Comparison of ENCODE assay signal across 8 cellular contexts in the genomic region with DNA sequence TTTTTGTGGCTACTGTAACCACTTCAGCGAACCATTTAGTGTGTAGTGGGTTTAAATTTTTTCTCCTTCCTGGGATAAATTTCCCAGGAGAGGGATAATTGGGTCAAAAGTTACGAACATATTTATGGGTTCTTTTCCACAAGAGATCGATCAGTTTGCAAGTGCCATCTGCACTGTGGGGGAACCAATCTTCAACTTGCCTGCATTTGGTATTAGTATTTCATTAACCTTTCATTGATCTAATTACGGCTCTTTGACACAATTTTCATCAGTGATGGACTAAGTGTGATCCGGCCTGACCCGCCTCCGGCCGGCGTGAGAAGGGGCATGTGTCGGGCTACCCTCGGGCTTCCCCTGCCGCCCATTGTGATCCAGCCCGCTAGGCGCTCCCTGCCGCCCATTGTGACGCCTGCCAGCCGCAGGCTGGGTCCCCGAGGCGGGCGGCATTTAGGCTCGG.
A peak's percentile ranks its signal among the peaks of the same experiment; 100 is the strongest.
DNase-seq lines count a peak whose midpoint lies in the region; ATAC-seq and TF ChIP-seq lines count a peak whose summit lies in the region.
"Not testable (repeated sequence)": the region's sequence is repeated elsewhere in the genome, so short reads cannot be mapped to it uniquely, and the experiment has no call there.

No MANE protein-coding gene starts in this region.

- not testable (repeated sequence) for DNase-seq in AG04449 (ENCODE audit: low read depth, low spot score); activated CD4-positive, alpha-beta T cell treated with anti-CD3 and anti-CD28 coated beads, Interleukin-2, amount 10 ng/mL, durations not matched to agents 7 days and 5 days; chondrocyte (ENCODE audit: low spot score); progenitor cell of endocrine pancreas (ENCODE audit: low spot score, unreplicated experiment)

- peak overlapping the region; percentile 82 for H3K4me2 ChIP-seq in Loucy (ENCODE audit: low read depth, low read length, poor library complexity, severe bottlenecking)

- not testable (repeated sequence) for H3K9me3 ChIP-seq in Loucy (ENCODE audit: insufficient read depth, low read depth, low read length); iPS-20b (ENCODE audit: insufficient read depth, low read depth, low read length)

- H4K20me1 ChIP-seq in Loucy (ENCODE audit: insufficient read depth, low read length, poor library complexity, severe bottlenecking) = not testable (repeated sequence)

- not testable (repeated sequence) for H2AFZ ChIP-seq in Loucy (ENCODE audit: low read length)

- H3K36me3 ChIP-seq in Loucy (ENCODE audit: insufficient read depth, low read length); iPS-20b (ENCODE audit: insufficient read depth, low read depth, low read length): not testable (repeated sequence)

- H3F3A ChIP-seq in Loucy (ENCODE audit: low read depth) = not testable (repeated sequence)

- H3K4me3 Mint-ChIP-seq in activated CD4-positive, alpha-beta T cell treated with anti-CD3 and anti-CD28 coated beads, Interleukin-2, amount 10 ng/mL, durations not matched to agents 7 days and 5 days = peak overlapping the region; percentile 88
- peak overlapping the region; percentile 92 for H3K4me3 Mint-ChIP-seq in chondrocyte (ENCODE audit: unreplicated experiment)
- H3K4me3 Mint-ChIP-seq in progenitor cell of endocrine pancreas (ENCODE audit: low read depth) = peak overlapping the region; percentile 93

- H3K9me2 ChIP-seq in Loucy (replicated peaks; ENCODE audit: low read depth, low read length) = not testable (repeated sequence)

- TF ChIP-seq CTCF in AG04449 (IDR thresholded peaks at IDR 0.05; ENCODE audit: insufficient read depth, low read length, missing control alignments); Loucy (conservative IDR thresholded peaks at IDR 0.05; ENCODE audit: low read length); chondrocyte (IDR thresholded peaks at IDR 0.05); progenitor cell of endocrine pancreas (IDR thresholded peaks at IDR 0.05; ENCODE audit: unreplicated experiment): not testable (repeated sequence)

- not testable (repeated sequence) for H3K4me1 ChIP-seq in Loucy (ENCODE audit: insufficient read depth, low read length, poor library complexity, severe bottlenecking); iPS-20b (ENCODE audit: insufficient read depth, low read length)

- peaks cover 11% of the 10 kb centered on the region for H3K27me3 Mint-ChIP-seq in activated CD4-positive, alpha-beta T cell treated with anti-CD3 and anti-CD28 coated beads, Interleukin-2, amount 10 ng/mL, durations not matched to agents 7 days and 5 days
- not testable (repeated sequence) for H3K27me3 Mint-ChIP-seq in chondrocyte (ENCODE audit: low read depth)
- peaks cover 16% of the 10 kb centered on the region for H3K27me3 Mint-ChIP-seq in progenitor cell of endocrine pancreas

- peak overlapping the region; percentile 99 for H3K27ac Mint-ChIP-seq in activated CD4-positive, alpha-beta T cell treated with anti-CD3 and anti-CD28 coated beads, Interleukin-2, amount 10 ng/mL, durations not matched to agents 7 days and 5 days
- H3K27ac Mint-ChIP-seq in chondrocyte (ENCODE audit: unreplicated experiment) = not testable (repeated sequence)
- peak overlapping the region; percentile 92 for H3K27ac Mint-ChIP-seq in progenitor cell of endocrine pancreas

- H3K27me3 ChIP-seq in Loucy (ENCODE audit: insufficient read depth, low read length, poor library complexity, severe bottlenecking) = not testable (repeated sequence)
- peaks cover 18% of the 10 kb centered on the region for H3K27me3 ChIP-seq in iPS-20b (ENCODE audit: insufficient read depth, low read length)

- H3K27ac ChIP-seq in iPS-20b (ENCODE audit: low read length) = not testable (repeated sequence)

- H3K4me3 ChIP-seq in AG04449 (ENCODE audit: low read depth, low read length) = peak overlapping the region; percentile 13
- H3K4me3 ChIP-seq in Loucy (ENCODE audit: low read length, poor library complexity, severe bottlenecking) = peak overlapping the region; percentile 73
- H3K4me3 ChIP-seq in iPS-20b (ENCODE audit: low read length) = peak overlapping the region; percentile 73

- H3K79me2 ChIP-seq in Loucy (ENCODE audit: insufficient read depth, low read length) = not testable (repeated sequence)

- H3K4me1 Mint-ChIP-seq in activated CD4-positive, alpha-beta T cell treated with anti-CD3 and anti-CD28 coated beads, Interleukin-2, amount 10 ng/mL, durations not matched to agents 7 days and 5 days = peaks cover 23% of the 10 kb centered on the region
- peaks cover 11% of the 10 kb centered on the region for H3K4me1 Mint-ChIP-seq in chondrocyte (ENCODE audit: low read depth)
- H3K4me1 Mint-ChIP-seq in progenitor cell of endocrine pancreas (ENCODE audit: low read depth) = not testable (repeated sequence)

- CTCF ChIA-PET in AG04449 (lab: Yijun Ruan, JAX) = interaction anchor here (1.3 to 2.0 kb wide), 5 partner anchors 15 to 245 kb away, joined by 3 to 4 read pairs (median 3); no protein-coding TSS in a partner anchor
- CTCF ChIA-PET in activated CD4-positive, alpha-beta T cell treated with anti-CD3 and anti-CD28 coated beads, Interleukin-2, amount 10 ng/mL, durations not matched to agents 7 days and 5 days (lab: Charles Lee) = not testable (repeated sequence)

- POLR2A ChIA-PET in AG04449 (lab: Yijun Ruan, JAX); activated CD4-positive, alpha-beta T cell treated with anti-CD3 and anti-CD28 coated beads, Interleukin-2, amount 10 ng/mL, durations not matched to agents 7 days and 5 days (lab: Charles Lee): not testable (repeated sequence)

- not testable (repeated sequence) for H3K9me3 Mint-ChIP-seq in activated CD4-positive, alpha-beta T cell treated with anti-CD3 and anti-CD28 coated beads, Interleukin-2, amount 10 ng/mL, durations not matched to agents 7 days and 5 days; chondrocyte (ENCODE audit: low read depth); progenitor cell of endocrine pancreas (ENCODE audit: low read depth)

- H3K9ac ChIP-seq in Loucy (ENCODE audit: low read depth, low read length, poor library complexity, severe bottlenecking) (peak overlapping the region; percentile 71), iPS-20b (ENCODE audit: low read depth, low read length) (peak overlapping the region; percentile 63; the same call in 1 of the 2 replicates)

- ATAC-seq in GM18868 (IDR thresholded peaks at IDR 0.05; ENCODE audit: unreplicated experiment) (peak; percentile 4), HG02885 (IDR thresholded peaks at IDR 0.05; ENCODE audit: poor library complexity, unreplicated experiment) (peak; percentile 5)

- not testable (repeated sequence) for H3K36me3 Mint-ChIP-seq in activated CD4-positive, alpha-beta T cell treated with anti-CD3 and anti-CD28 coated beads, Interleukin-2, amount 10 ng/mL, durations not matched to agents 7 days and 5 days (ENCODE audit: low read depth); chondrocyte (ENCODE audit: low read depth); progenitor cell of endocrine pancreas (ENCODE audit: insufficient read depth)

Comparison
In these comparisons a context has a peak if more than half of its experiments do, and no peak if none do; other contexts are left out.
1. H3K4me3 ChIP-seq: peak in every context shown above with its lines; median percentile 73 in Loucy; 73 in iPS-20b; 13 in AG04449.